ENCODE assay signal across 8 cellular contexts in the genomic region with DNA sequence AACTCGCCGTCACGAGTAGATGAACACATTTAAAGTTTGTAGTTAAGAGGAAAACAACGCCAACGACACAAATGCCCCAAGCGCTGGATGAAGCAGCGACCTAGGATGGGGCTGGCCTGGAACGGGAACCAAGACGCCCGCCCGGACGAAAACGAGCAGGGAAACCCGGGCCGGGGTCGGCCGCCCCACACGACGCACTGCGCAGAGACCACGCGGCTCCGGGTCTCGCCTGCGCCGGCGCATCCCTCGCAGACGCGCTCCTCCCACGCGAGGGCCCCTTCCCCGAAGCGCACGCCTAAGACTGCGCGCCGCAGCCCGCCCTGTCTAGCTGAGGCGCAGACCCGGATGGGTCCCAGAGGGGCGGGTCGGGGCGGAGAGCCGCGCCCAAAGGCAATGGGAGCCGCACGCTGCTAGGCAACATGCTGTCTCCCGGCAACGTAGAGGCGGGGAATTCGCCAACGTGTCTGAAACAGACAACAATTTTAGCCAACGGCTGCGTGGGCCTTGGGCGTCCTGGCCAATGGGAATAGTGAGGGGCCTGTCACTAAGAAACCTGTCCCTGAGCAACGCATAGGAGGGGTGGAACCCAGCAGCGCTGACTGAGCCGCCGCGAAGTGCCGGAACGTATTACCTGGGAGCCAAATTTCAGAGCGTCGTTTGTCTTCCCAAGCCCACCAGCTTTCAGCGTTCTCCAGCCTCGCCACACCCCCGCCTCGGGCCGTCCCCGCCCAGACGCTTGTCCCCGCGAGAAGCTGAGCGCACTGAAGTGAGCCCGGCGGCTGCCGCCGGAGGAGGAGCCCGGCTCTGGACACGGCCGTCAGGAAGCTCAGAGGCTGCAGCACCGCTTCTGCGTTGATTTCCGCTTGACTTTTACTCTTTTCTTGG. TPM values are rescaled to one million over a fixed set of nuclear protein-coding genes. Genes with fewer than 3 reads are reported as not detected.
DNase-seq lines count a peak whose midpoint lies in the region; ATAC-seq and TF ChIP-seq lines count a peak whose summit lies in the region.

No MANE protein-coding gene starts in this region.

- peaks cover 3% of the 10 kb centered on the region; the same call in 1 of the 2 replicates for H3K4me1 ChIP-seq in PC-3 (ENCODE audit: insufficient read depth, low read length)

- peaks cover 18% of the 10 kb centered on the region for H3K9me3 ChIP-seq in PC-3 (ENCODE audit: low read length)

- peak overlapping the region; percentile 83 to 96 for H3K27ac Mint-ChIP-seq in natural killer cell
- H3K27ac Mint-ChIP-seq in stimulated activated memory B cell treated with anti-CD40 and anti-IgM and Interleukin-4, amounts not matched to agents 10 μg/mL and 1 μg/mL and 100 μg/mL, for 72 hours: peak overlapping the region; percentile 91

- H3K27ac ChIP-seq in PC-3 (ENCODE audit: low read length): peak overlapping the region; percentile 52

- no peaks in the 10 kb centered on the region for H3K27me3 ChIP-seq in PC-3 (ENCODE audit: low read length)

- peaks cover 4 to 5% of the 10 kb centered on the region in 2 donors for H3K9me3 Mint-ChIP-seq in natural killer cell
- peaks cover 9% of the 10 kb centered on the region for H3K9me3 Mint-ChIP-seq in stimulated activated memory B cell treated with anti-CD40 and anti-IgM and Interleukin-4, amounts not matched to agents 10 μg/mL and 1 μg/mL and 100 μg/mL, for 72 hours

- no TSS peak for BruUV-seq in PC-3 (replicated peaks; lab: Mats Ljungman, UMichigan)

- H3K4me2 ChIP-seq in PC-3 (ENCODE audit: low read length): peak overlapping the region; percentile 85

- H3K4me3 ChIP-seq in PC-3 (ENCODE audit: low read length) (peak overlapping the region; percentile 76), fibroblast of pulmonary artery (replicated peaks; ENCODE audit: low read depth, low read length) (peak overlapping the region; percentile 76)

- intact Hi-C loops in PC-3 (cut with micrococcal nuclease): loop anchor here (1.0 to 2.0 kb wide), 2 partner anchors 21 to 48 kb away; a partner anchor contains a TSS
- intact Hi-C loops in natural killer cell (cut with micrococcal nuclease): loop anchor here (1.0 to 2.0 kb wide), 4 partner anchors 20 to 273 kb away; a partner anchor contains a TSS

- peaks cover 0 to 14% of the 10 kb centered on the region in 2 donors for H3K4me1 Mint-ChIP-seq in natural killer cell
- H3K4me1 Mint-ChIP-seq in stimulated activated memory B cell treated with anti-CD40 and anti-IgM and Interleukin-4, amounts not matched to agents 10 μg/mL and 1 μg/mL and 100 μg/mL, for 72 hours: peaks cover 13% of the 10 kb centered on the region

- CTCF ChIA-PET in PC-3 (lab: Charles Lee): no interaction called here

- H4K20me1 ChIP-seq in PC-3 (ENCODE audit: low read length): no peaks in the 10 kb centered on the region

- H2AFZ ChIP-seq in PC-3 (ENCODE audit: low read length): peak overlapping the region; percentile 90

- no peaks in the 10 kb centered on the region for H3K79me2 ChIP-seq in PC-3 (ENCODE audit: low read length)

- peaks cover 0 to 10% of the 10 kb centered on the region in 2 donors for H3K27me3 Mint-ChIP-seq in natural killer cell (ENCODE audit: low read depth in 2 of 2)
- H3K27me3 Mint-ChIP-seq in stimulated activated memory B cell treated with anti-CD40 and anti-IgM and Interleukin-4, amounts not matched to agents 10 μg/mL and 1 μg/mL and 100 μg/mL, for 72 hours: no peaks in the 10 kb centered on the region

- H3K36me3 ChIP-seq in PC-3 (ENCODE audit: low read depth, low read length): peaks cover 9% of the 10 kb centered on the region

- peak overlapping the region; percentile 77 for H3K9ac ChIP-seq in PC-3 (ENCODE audit: low read length)

- peak; percentile 95 for DNase-seq in AG20443 (ENCODE audit: low spot score)
- peak; percentile 100 for DNase-seq in PC-3
- DNase-seq in activated effector memory CD4-positive, alpha-beta T cell treated with Interleukin-2 at 50 U/mL for 16 hours: peak; percentile 93
- peak; percentile 99 for DNase-seq in fibroblast of pulmonary artery (ENCODE audit: low read depth)
- peak; percentile 88 for DNase-seq in natural killer cell

- ATAC-seq in GM19043 (IDR thresholded peaks at IDR 0.05; ENCODE audit: low read depth, unreplicated experiment): peak; percentile 89
- ATAC-seq in HG03432 (IDR thresholded peaks at IDR 0.05; ENCODE audit: unreplicated experiment): peak; percentile 93
- peak; percentile 97 for ATAC-seq in PC-3
- ATAC-seq in natural killer cell: peak; percentile 86 to 93 (median 90)
- ATAC-seq in stimulated activated memory B cell treated with anti-CD40 and anti-IgM and Interleukin-4, amounts not matched to agents 10 μg/mL and 1 μg/mL and 100 μg/mL, for 72 hours: peak; percentile 98

- H3K9me2 ChIP-seq in PC-3 (replicated peaks; ENCODE audit: low read length): no peaks in the 10 kb centered on the region

- peaks cover 7% of the 10 kb centered on the region for H3K36me3 Mint-ChIP-seq in natural killer cell
- peaks cover 18% of the 10 kb centered on the region for H3K36me3 Mint-ChIP-seq in stimulated activated memory B cell treated with anti-CD40 and anti-IgM and Interleukin-4, amounts not matched to agents 10 μg/mL and 1 μg/mL and 100 μg/mL, for 72 hours

- H3F3A ChIP-seq in PC-3 (ENCODE audit: low read length, unreplicated experiment): no peaks in the 10 kb centered on the region

- H3K4me3 Mint-ChIP-seq in natural killer cell: peak overlapping the region; percentile 85
- H3K4me3 Mint-ChIP-seq in stimulated activated memory B cell treated with anti-CD40 and anti-IgM and Interleukin-4, amounts not matched to agents 10 μg/mL and 1 μg/mL and 100 μg/mL, for 72 hours: peak overlapping the region; percentile 90

- TF ChIP-seq CTCF in PC-3 (conservative IDR thresholded peaks at IDR 0.05; ENCODE audit: low read depth, low read length) (no peak), fibroblast of pulmonary artery (IDR thresholded peaks at IDR 0.05; ENCODE audit: low read length, missing control alignments) (no peak), natural killer cell (IDR thresholded peaks at IDR 0.05) (no peak)

- POLR2A ChIA-PET in PC-3 (lab: Charles Lee; ENCODE audit: unreplicated experiment): interaction anchor here (0.6 to 0.7 kb wide), 2 partner anchors 23 to 33 kb away, joined by 3 to 4 read pairs; no protein-coding TSS in a partner anchor

RNA-seq across cellular contexts. Expression of a gene that starts 21.0 kb away (rescaled TPM):
- total RNA-seq in PC-3 (2014; rRNA removed) (23.3 and 25.8 TPM in 2 replicates), natural killer cell (100 to 1,000 TPM; 161 to 170 (median 168) TPM)

RNA-seq across cellular contexts. Expression of a gene that starts 47.7 kb away (rescaled TPM):
- total RNA-seq in PC-3 (2014; rRNA removed): 5.9 and 8.6 TPM in 2 replicates
- 10 to 100 TPM in 1 of 3 donors, 1 to 10 TPM in 2; 6.0 to 15.8 (median 7.6) TPM for total RNA-seq in natural killer cell

Comparison
In these comparisons a context has a peak if more than half of its experiments do, and no peak if none do; other contexts are left out.
1. Peak in every context shown above with its lines: DNase-seq, ATAC-seq, H3K4me3 ChIP-seq and H3K27ac ChIP-seq.